19 cellular contexts compared by ENCODE assay signal in the genomic region with DNA sequence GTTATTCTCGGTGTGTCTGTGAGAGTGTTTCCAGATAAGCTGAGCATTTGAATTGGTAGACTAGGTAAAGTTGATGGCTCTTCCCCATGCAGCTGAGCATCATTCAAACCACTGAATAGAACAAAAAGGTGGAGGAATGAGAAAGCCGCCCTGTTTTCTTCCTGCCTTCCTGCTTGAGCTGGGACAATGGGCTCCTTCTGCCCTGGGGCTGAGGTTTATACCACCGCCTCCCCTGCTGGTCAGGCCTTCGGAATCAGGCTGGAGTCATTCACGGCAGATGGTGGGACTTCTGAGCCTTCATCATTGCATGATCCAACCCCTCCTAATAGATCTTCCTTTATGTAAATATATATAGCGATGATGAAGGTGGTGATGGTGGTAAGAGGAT.
"Had no signal": no experiment of that assay in that cellular context is flagged by ENCODE, and none has a peak within 500 bp of the region (broad histone marks: within the 10 kb centered on the region; RNA-seq: fewer than 3 reads in every experiment).

No MANE protein-coding gene starts in this region.

- H3K9me3 ChIP-seq: right atrium auricular region, tibial nerve had no signal

- H3K4me1 ChIP-seq: right atrium auricular region had no signal

- FAIRE-seq: bronchial epithelial cell, colon, kidney had no signal

- H3K4me3 ChIP-seq: right atrium auricular region, tibial nerve had no signal

- H3K4me1 Mint-ChIP-seq: activated CD4-positive, alpha-beta T cell treated with anti-CD3 and anti-CD28 coated beads, Interleukin-2, amount 10 ng/mL, durations not matched to agents 24 days and 14 days; activated T-helper 17 cell treated with anti-CD3 and anti-CD28 coated beads, Interleukin-2, amount 50 U/mL, for 72 hours had no signal

- H3K27ac ChIP-seq: right atrium auricular region, tibial nerve had no signal

- H3K36me3 Mint-ChIP-seq: activated CD4-positive, alpha-beta memory T cell treated with anti-CD3 and anti-CD28 coated beads for 36 hours; natural killer cell treated with Interleukin-12 subunit alpha and Interleukin-12 subunit beta and Interleukin-15 and Interleukin-18, amount 100 ng/mL, for 72 hours had no signal

- H3K27ac Mint-ChIP-seq: activated CD4-positive, alpha-beta memory T cell treated with anti-CD3 and anti-CD28 coated beads for 36 hours; activated CD4-positive, alpha-beta T cell treated with anti-CD3 and anti-CD28 coated beads, Interleukin-2, amount 10 ng/mL, durations not matched to agents 24 days and 14 days; activated naive CD4-positive, alpha-beta T cell treated with anti-CD3 and anti-CD28 coated beads, Interleukin-2, amount 50 U/mL, for 72 hours; activated T-helper 17 cell treated with anti-CD3 and anti-CD28 coated beads, Interleukin-2, amount 50 U/mL, for 72 hours; natural killer cell treated with Interleukin-12 subunit alpha and Interleukin-12 subunit beta and Interleukin-15 and Interleukin-18, amount 100 ng/mL, for 72 hours had no signal

- H3K36me3 ChIP-seq: right atrium auricular region, tibial nerve had no signal

- ATAC-seq: left colon had no signal

- H3K9me3 Mint-ChIP-seq: activated CD4-positive, alpha-beta memory T cell treated with anti-CD3 and anti-CD28 coated beads for 36 hours; activated CD4-positive, alpha-beta T cell treated with anti-CD3 and anti-CD28 coated beads, Interleukin-2, amount 10 ng/mL, durations not matched to agents 24 days and 14 days; activated T-cell treated with anti-CD3 and anti-CD28 coated beads, Interleukin-2, amount 50 U/mL, for 4 hours; activated T-helper 17 cell treated with anti-CD3 and anti-CD28 coated beads, Interleukin-2, amount 50 U/mL, for 72 hours; natural killer cell treated with Interleukin-12 subunit alpha and Interleukin-12 subunit beta and Interleukin-15 and Interleukin-18, amount 100 ng/mL, for 72 hours had no signal

- H3K4me3 Mint-ChIP-seq: activated CD4-positive, alpha-beta memory T cell treated with anti-CD3 and anti-CD28 coated beads for 36 hours; activated CD4-positive, alpha-beta T cell treated with anti-CD3 and anti-CD28 coated beads, Interleukin-2, amount 10 ng/mL, durations not matched to agents 24 days and 14 days; activated T-cell treated with anti-CD3 and anti-CD28 coated beads, Interleukin-2, amount 50 U/mL, for 4 hours; activated T-helper 17 cell treated with anti-CD3 and anti-CD28 coated beads, Interleukin-2, amount 50 U/mL, for 72 hours; natural killer cell treated with Interleukin-12 subunit alpha and Interleukin-12 subunit beta and Interleukin-15 and Interleukin-18, amount 100 ng/mL, for 72 hours had no signal

- DNase-seq: activated CD4-positive, alpha-beta T cell treated with anti-CD3 and anti-CD28 coated beads, Interleukin-2, amount 10 ng/mL, durations not matched to agents 24 days and 14 days; activated CD4-positive, CD25-positive, alpha-beta regulatory T cell treated with anti-CD3 and anti-CD28 coated beads, Interleukin-2, amount 50 U/mL, for 72 hours; activated gamma-delta T cell treated with Interleukin-2 at 50 U/mL for 16 hours; activated T-cell treated with anti-CD3 and anti-CD28 coated beads, Interleukin-2, amount 50 U/mL, for 4 hours; effector memory CD4-positive, alpha-beta T cell; hippocampal formation; kidney; left colon; mesenchymal stem cell; stimulated activated naive CD4-positive, alpha-beta T cell treated with Interleukin-2 at 50 U/mL for 16 hours; T-helper 2 cell had no signal

- H3K27me3 ChIP-seq: right atrium auricular region, tibial nerve had no signal
